Comparison of ENCODE assay signal across 8 cellular contexts in the genomic region with DNA sequence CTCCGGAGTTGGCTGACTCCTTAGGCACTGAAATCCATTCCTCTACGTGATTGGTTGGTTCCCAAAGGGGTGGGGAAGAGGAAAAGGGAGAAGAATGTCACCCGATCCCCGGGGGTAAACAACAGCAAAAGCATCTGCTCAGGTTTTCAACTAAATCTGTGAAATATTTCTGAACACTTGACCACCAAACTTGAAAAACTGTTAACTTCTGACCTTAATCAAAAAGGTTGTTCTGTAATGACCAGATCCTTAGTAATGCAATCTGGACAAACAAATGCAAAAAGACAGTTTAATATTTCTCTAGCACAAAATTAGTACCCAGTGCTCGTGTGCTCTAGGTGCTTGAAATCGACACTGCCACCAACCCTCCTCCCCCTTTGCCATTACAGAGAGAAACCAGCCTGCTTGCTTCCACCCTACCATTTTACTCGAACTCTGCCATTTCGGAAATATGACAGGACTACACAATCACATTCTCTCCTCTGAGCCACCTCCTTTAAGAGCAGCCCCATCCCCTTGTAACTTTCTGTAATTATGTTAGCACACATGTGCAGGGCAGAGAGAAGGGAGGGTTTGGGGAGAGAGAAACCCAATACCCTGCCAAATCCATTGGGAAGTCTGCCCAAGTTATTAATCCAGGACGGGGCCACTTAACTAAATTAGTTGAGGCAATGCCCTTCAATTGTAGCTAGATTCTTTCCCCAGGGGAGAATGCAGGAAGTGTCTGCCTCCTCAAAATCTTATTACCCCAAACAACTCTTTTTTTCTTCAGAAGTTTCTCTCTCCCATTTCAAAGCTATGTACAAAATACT.
A peak's percentile ranks its signal among the peaks of the same experiment; 100 is the strongest.
DNase-seq lines count a peak whose midpoint lies in the region; ATAC-seq, FAIRE-seq and TF ChIP-seq lines count a peak whose summit lies in the region.

No MANE protein-coding gene starts in this region.

- H3K4me3 ChIP-seq in BE2C (ENCODE audit: low read depth, low read length) (peak overlapping the region; percentile 57), OCI-LY7 (ENCODE audit: low read depth, low read length, poor library complexity, severe bottlenecking) (peak overlapping the region; percentile 59), stomach smooth muscle (ENCODE audit: low read length in 2 of 2) (peak overlapping the region; percentile 58 to 75)

- TF ChIP-seq CTCF in BE2C (IDR thresholded peaks at IDR 0.05; ENCODE audit: low read depth, low read length) (no peak), OCI-LY7 (conservative IDR thresholded peaks at IDR 0.05; ENCODE audit: low read length) (no peak)

- POLR2A ChIA-PET in OCI-LY7 (lab: Charles Lee): interaction anchor here (0.6 to 2.3 kb wide), 15 partner anchors 8 to 267 kb away, joined by 3 to 11 read pairs (median 5); a partner anchor contains a TSS

- no peaks in the 10 kb centered on the region for H3K36me3 ChIP-seq in BE2C
- no peaks in the 10 kb centered on the region for H3K36me3 ChIP-seq in OCI-LY7 (ENCODE audit: insufficient read depth, low read length)
- H3K36me3 ChIP-seq in stomach smooth muscle (ENCODE audit: control insufficient read depth in 2 of 2, insufficient read depth in 2 of 2, low read length in 2 of 2): no peaks in the 10 kb centered on the region

- peak overlapping the region; percentile 85 for H3K4me2 ChIP-seq in OCI-LY7 (ENCODE audit: low read length)

- no peaks in the 10 kb centered on the region for H3K9me2 ChIP-seq in OCI-LY7 (ENCODE audit: insufficient read depth, low read length)

- H3K4me1 ChIP-seq in BE2C: peaks cover 48% of the 10 kb centered on the region
- peaks cover 99% of the 10 kb centered on the region for H3K4me1 ChIP-seq in OCI-LY7 (ENCODE audit: insufficient read depth, low read length, poor library complexity, severe bottlenecking)
- H3K4me1 ChIP-seq in stomach smooth muscle (ENCODE audit: control insufficient read depth, insufficient read depth, low read length): peaks cover 51% of the 10 kb centered on the region

- peak; percentile 96 for ATAC-seq in left colon
- ATAC-seq in HG02981 (IDR thresholded peaks at IDR 0.05; ENCODE audit: unreplicated experiment): no peak
- ATAC-seq in GM18520 (IDR thresholded peaks at IDR 0.05; ENCODE audit: unreplicated experiment): no peak

- peaks cover 77% of the 10 kb centered on the region; the same call in 1 of the 2 replicates for H3K79me2 ChIP-seq in OCI-LY7 (ENCODE audit: insufficient read depth, low read depth, low read length)

- H3K27me3 ChIP-seq in BE2C (no peaks in the 10 kb centered on the region), stomach smooth muscle (ENCODE audit: control insufficient read depth in 1 of 2, insufficient read depth in 2 of 2, low read length in 2 of 2) (no peaks in the 10 kb centered on the region)

- H3K9me3 ChIP-seq in BE2C (no peaks in the 10 kb centered on the region), OCI-LY7 (ENCODE audit: low read length) (no peaks in the 10 kb centered on the region), stomach smooth muscle (ENCODE audit: control insufficient read depth in 2 of 2, low read length in 2 of 2) (no peaks in the 10 kb centered on the region)

- TSS peak; percentile 81 for BruUV-seq in OCI-LY7 (replicated peaks; lab: Mats Ljungman, UMichigan)

- intact Hi-C loops in OCI-LY7 (cut with micrococcal nuclease; ENCODE audit: unreplicated experiment): loop anchor here (10.0 kb wide), 1 partner anchor 560 kb away; no protein-coding TSS in a partner anchor
- intact Hi-C loops in left colon (cut with DNase I, micrococcal nuclease): loop anchor here in 1 of 2 donors (5.0 kb wide), 1 partner anchor 288 kb away; no protein-coding TSS in a partner anchor

- H3K9ac ChIP-seq in stomach smooth muscle (ENCODE audit: low read length in 2 of 2): peak overlapping the region; percentile 49 to 73

- H3K27ac ChIP-seq in OCI-LY7 (ENCODE audit: low read depth, low read length, poor library complexity, severe bottlenecking) (peak overlapping the region; percentile 76), stomach smooth muscle (ENCODE audit: low read length) (peak overlapping the region; percentile 68)

- H2AFZ ChIP-seq in OCI-LY7 (ENCODE audit: low read length): peak overlapping the region; percentile 70

- CTCF ChIA-PET in OCI-LY7 (lab: Charles Lee; ENCODE audit: unreplicated experiment): interaction anchor here (0.9 kb wide), 1 partner anchor 13 kb away, joined by 3 read pairs; no protein-coding TSS in a partner anchor

- no peak for FAIRE-seq in HTR-8/SVneo (lab: Jason Lieb, UNC)

- H4K20me1 ChIP-seq in OCI-LY7 (ENCODE audit: insufficient read depth, low read length): no peaks in the 10 kb centered on the region

- DNase-seq in BE2C (peak; percentile 79), HTR-8/SVneo (ENCODE audit: insufficient read length, low spot score) (peak; percentile 65), OCI-LY7 (ENCODE audit: low spot score) (peak; percentile 70), dedifferentiated amniotic fluid mesenchymal stem cell (ENCODE audit: extremely low spot score) (peak; percentile 93), left colon (peak; percentile 35 to 73)
